ENCODE assay signal across 2 cellular contexts in the genomic region with DNA sequence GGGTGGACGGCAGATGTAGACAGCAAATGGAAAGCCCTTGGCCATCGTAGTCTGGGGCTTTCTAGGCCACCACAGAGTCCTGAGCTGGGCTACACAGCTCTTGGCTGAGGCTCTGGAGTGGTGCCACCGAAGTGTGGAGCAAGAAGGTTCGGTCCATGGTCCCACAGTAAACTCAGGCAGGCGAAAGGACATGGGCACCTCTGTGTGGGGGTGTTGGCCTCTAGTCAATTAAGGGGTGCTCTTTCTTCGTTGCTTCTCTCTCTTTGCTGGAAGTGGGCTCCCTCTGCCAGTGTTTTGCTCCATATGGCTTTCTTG.
TF ChIP-seq lines count a peak whose summit lies in the region.

No MANE protein-coding gene starts in this region.

TF ChIP-seq in liver, 16 proteins besides CTCF, POLR2A, EP300 and RAD21:
- TF ChIP-seq YY1 (IDR thresholded peaks at IDR 0.05) (peak; percentile 16), FOXA2 (IDR thresholded peaks at IDR 0.05) (no peak), NR2F2 (IDR thresholded peaks at IDR 0.05) (peak; percentile 5), SP1 (IDR thresholded peaks at IDR 0.05) (peak; percentile 21), HNF4A (conservative IDR thresholded peaks at IDR 0.05) (peak; percentile 2 to 45), RXRA (IDR thresholded peaks at IDR 0.05) (peak in 1 of 2 donors; percentile 38), EGR1 (IDR thresholded peaks at IDR 0.05; ENCODE audit: low read depth in 2 of 2) (no peak)
- TF ChIP-seq, protein P1, sequence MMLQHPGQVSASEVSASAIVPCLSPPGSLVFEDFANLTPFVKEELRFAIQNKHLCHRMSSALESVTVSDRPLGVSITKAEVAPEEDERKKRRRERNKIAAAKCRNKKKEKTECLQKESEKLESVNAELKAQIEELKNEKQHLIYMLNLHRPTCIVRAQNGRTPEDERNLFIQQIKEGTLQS (IDR thresholded peaks at IDR 0.05), result no peak
- TF ChIP-seq, protein P2, sequence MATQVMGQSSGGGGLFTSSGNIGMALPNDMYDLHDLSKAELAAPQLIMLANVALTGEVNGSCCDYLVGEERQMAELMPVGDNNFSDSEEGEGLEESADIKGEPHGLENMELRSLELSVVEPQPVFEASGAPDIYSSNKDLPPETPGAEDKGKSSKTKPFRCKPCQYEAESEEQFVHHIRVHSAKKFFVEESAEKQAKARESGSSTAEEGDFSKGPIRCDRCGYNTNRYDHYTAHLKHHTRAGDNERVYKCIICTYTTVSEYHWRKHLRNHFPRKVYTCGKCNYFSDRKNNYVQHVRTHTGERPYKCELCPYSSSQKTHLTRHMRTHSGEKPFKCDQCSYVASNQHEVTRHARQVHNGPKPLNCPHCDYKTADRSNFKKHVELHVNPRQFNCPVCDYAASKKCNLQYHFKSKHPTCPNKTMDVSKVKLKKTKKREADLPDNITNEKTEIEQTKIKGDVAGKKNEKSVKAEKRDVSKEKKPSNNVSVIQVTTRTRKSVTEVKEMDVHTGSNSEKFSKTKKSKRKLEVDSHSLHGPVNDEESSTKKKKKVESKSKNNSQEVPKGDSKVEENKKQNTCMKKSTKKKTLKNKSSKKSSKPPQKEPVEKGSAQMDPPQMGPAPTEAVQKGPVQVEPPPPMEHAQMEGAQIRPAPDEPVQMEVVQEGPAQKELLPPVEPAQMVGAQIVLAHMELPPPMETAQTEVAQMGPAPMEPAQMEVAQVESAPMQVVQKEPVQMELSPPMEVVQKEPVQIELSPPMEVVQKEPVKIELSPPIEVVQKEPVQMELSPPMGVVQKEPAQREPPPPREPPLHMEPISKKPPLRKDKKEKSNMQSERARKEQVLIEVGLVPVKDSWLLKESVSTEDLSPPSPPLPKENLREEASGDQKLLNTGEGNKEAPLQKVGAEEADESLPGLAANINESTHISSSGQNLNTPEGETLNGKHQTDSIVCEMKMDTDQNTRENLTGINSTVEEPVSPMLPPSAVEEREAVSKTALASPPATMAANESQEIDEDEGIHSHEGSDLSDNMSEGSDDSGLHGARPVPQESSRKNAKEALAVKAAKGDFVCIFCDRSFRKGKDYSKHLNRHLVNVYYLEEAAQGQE (IDR thresholded peaks at IDR 0.05), result no peak

TF ChIP-seq in HEK293T, 16 proteins besides CTCF, POLR2A, EP300 and RAD21:
- TF ChIP-seq ARNT (IDR thresholded peaks at IDR 0.05), result no peak
- TF ChIP-seq HDGF (IDR thresholded peaks at IDR 0.05; ENCODE audit: borderline replicate concordance), result no peak
- TF ChIP-seq ZNF384 (IDR thresholded peaks at IDR 0.05), result no peak
- TF ChIP-seq LEF1 (IDR thresholded peaks at IDR 0.05; ENCODE audit: borderline replicate concordance), result no peak
- no peak for TF ChIP-seq SP1 (IDR thresholded peaks at IDR 0.05)
- TF ChIP-seq BHLHE40 (IDR thresholded peaks at IDR 0.05; ENCODE audit: borderline replicate concordance), result no peak
- TF ChIP-seq, protein P3, sequence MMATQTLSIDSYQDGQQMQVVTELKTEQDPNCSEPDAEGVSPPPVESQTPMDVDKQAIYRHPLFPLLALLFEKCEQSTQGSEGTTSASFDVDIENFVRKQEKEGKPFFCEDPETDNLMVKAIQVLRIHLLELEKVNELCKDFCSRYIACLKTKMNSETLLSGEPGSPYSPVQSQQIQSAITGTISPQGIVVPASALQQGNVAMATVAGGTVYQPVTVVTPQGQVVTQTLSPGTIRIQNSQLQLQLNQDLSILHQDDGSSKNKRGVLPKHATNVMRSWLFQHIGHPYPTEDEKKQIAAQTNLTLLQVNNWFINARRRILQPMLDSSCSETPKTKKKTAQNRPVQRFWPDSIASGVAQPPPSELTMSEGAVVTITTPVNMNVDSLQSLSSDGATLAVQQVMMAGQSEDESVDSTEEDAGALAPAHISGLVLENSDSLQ (IDR thresholded peaks at IDR 0.05), result no peak
